Comparison of ENCODE assay signal across 26 cellular contexts in genomic region chr3:179067291-179067690, GRCh38.
"Had no signal": no experiment of that assay in that cellular context is flagged by ENCODE, and none has a peak within 500 bp of the region (broad histone marks: within the 10 kb centered on the region; RNA-seq: fewer than 3 reads in every experiment).

No MANE protein-coding gene starts in this region.

- H2AFZ ChIP-seq: neural progenitor cell had no signal

- H3K4me3 ChIP-seq: ascending aorta, heart right ventricle, lung, neural progenitor cell, right atrium auricular region, spleen, suprapubic skin, tibial artery had no signal

- H3K27ac ChIP-seq: ascending aorta, heart right ventricle, neural progenitor cell, right atrium auricular region, spleen, suprapubic skin, tibial artery had no signal

- H3K36me3 Mint-ChIP-seq: neural progenitor cell had no signal

- H3K4me2 ChIP-seq: neural progenitor cell had no signal

- ATAC-seq: activated CD4-positive, alpha-beta T cell treated with anti-CD3 and anti-CD28 coated beads for 36 hours; activated naive CD4-positive, alpha-beta T cell treated with anti-CD3 and anti-CD28 coated beads, Interleukin-2, amount 50 U/mL, for 72 hours; activated T-cell treated with anti-CD3 and anti-CD28 coated beads, Interleukin-2, amount 50 U/mL, for 72 hours; esophagus mucosa; heart right ventricle; left lobe of liver; naive thymus-derived CD4-positive, alpha-beta T cell had no signal

- H3K27me3 ChIP-seq: ascending aorta, heart right ventricle, neural progenitor cell, right atrium auricular region, spleen, suprapubic skin, tibial artery had no signal

- H3K9ac ChIP-seq: neural progenitor cell had no signal

- H3K4me3 Mint-ChIP-seq: activated CD4-positive, alpha-beta T cell treated with anti-CD3 and anti-CD28 coated beads for 36 hours; activated T-cell treated with anti-CD3 and anti-CD28 coated beads, Interleukin-2, amount 50 U/mL, for 72 hours; endodermal cell; neural progenitor cell; T-helper 2 cell treated with Interferon-gamma antibody and Interleukin-4, amounts not matched to agents 5 μg/mL and 100 μg/mL, for 36 hours had no signal

- H3K36me3 ChIP-seq: neural progenitor cell had no signal

- H3K9me3 ChIP-seq: ascending aorta, heart right ventricle, right atrium auricular region, spleen, suprapubic skin, tibial artery had no signal

- DNase-seq: activated CD4-positive, alpha-beta T cell treated with anti-CD3 and anti-CD28 coated beads for 36 hours; activated CD4-positive, alpha-beta T cell treated with anti-CD3 and anti-CD28 coated beads, Interleukin-2, amount 50 U/mL, for 4 hours; activated CD4-positive, CD25-positive, alpha-beta regulatory T cell; activated naive CD4-positive, alpha-beta T cell; activated T-cell treated with anti-CD3 and anti-CD28 coated beads for 4 hours; activated T-cell treated with anti-CD3 and anti-CD28 coated beads, Interleukin-2, amount 50 U/mL, for 72 hours; caudate nucleus; endodermal cell; foreskin fibroblast; heart right ventricle; kidney glomerular epithelial cell; midbrain; naive thymus-derived CD4-positive, alpha-beta T cell; occipital lobe; spleen; stimulated activated naive CD4-positive, alpha-beta T cell; tibial artery had no signal

- H3K9me3 Mint-ChIP-seq: activated naive CD4-positive, alpha-beta T cell treated with anti-CD3 and anti-CD28 coated beads, Interleukin-2, amount 50 U/mL, for 72 hours; activated T-cell treated with anti-CD3 and anti-CD28 coated beads, Interleukin-2, amount 50 U/mL, for 72 hours; endodermal cell; naive thymus-derived CD4-positive, alpha-beta T cell; neural progenitor cell; T-helper 2 cell treated with Interferon-gamma antibody and Interleukin-4, amounts not matched to agents 5 μg/mL and 100 μg/mL, for 36 hours had no signal

- H3K27ac Mint-ChIP-seq: activated CD4-positive, alpha-beta T cell treated with anti-CD3 and anti-CD28 coated beads for 36 hours; endodermal cell; neural progenitor cell; T-helper 2 cell treated with Interferon-gamma antibody and Interleukin-4, amounts not matched to agents 5 μg/mL and 100 μg/mL, for 36 hours had no signal

- H3K27me3 Mint-ChIP-seq: activated CD4-positive, alpha-beta T cell treated with anti-CD3 and anti-CD28 coated beads for 36 hours; naive thymus-derived CD4-positive, alpha-beta T cell had no signal
